Comparison of ENCODE assay signal across 1 cellular context in the genomic region with DNA sequence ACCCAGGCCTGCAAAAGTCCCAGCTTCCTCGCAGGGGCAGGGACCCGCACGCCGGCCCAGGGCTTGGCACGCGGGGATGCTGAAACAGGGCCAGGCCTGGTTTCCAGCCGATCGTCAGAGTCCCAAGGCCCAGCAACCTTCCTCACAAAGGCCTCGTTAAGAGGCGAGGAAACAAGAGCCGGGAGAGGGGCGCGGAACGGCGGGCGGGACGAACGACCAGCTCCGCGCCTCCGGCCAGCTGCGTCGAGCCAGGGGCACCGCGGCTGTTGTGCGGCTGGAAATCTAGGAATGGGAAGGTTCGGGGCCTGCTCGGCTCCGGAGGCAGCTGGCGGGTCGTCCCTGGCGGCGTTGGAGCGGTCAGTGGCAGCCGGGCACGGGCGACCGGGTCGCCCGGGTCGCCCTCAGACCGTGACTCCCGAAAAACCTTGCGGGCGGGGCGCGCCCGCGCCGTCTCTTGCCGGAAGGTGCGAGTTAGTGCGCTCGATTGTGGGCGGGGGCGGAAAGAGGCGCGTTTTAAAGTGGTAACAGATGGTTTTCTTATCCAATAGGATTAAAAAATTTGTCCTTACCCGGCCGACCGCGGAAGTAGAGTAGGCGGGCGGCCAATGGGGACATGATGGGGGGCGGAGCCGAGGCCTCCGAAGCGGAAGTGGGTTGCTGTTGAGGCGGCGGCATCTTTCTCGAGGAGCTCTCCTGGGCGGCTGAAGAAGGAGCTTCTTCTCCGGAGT.
TF ChIP-seq lines count a peak whose summit lies in the region.

A gene with protein sequence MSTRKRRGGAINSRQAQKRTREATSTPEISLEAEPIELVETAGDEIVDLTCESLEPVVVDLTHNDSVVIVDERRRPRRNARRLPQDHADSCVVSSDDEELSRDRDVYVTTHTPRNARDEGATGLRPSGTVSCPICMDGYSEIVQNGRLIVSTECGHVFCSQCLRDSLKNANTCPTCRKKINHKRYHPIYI (plus strand): TSS at position 643 of the 728 bp plus-strand sequence. CDS start 21,388 bp downstream, outside the sequence.

TF ChIP-seq in HepG2, 621 proteins besides CTCF, POLR2A, EP300 and RAD21 (continued from another document and continues in another):
- TF ChIP-seq, protein P1, sequence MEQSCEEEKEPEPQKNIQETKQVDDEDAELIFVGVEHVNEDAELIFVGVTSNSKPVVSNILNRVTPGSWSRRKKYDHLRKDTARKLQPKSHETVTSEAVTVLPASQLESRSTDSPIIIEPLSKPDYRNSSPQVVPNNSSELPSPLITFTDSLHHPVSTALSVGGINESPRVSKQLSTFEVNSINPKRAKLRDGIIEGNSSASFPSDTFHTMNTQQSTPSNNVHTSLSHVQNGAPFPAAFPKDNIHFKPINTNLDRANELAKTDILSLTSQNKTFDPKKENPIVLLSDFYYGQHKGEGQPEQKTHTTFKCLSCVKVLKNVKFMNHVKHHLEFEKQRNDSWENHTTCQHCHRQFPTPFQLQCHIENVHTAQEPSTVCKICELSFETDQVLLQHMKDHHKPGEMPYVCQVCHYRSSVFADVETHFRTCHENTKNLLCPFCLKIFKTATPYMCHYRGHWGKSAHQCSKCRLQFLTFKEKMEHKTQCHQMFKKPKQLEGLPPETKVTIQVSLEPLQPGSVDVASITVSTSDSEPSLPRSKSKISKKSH (CRISPR knock-in tag; IDR thresholded peaks at IDR 0.05; ENCODE audit: borderline replicate concordance) = 0 out of 2 replicates have a peak, but pooled peaks have one; percentile 56
- TF ChIP-seq ZNF563 (CRISPR knock-in tag; IDR thresholded peaks at IDR 0.05) (0 out of 2 replicates have a peak, but pooled peaks have one; percentile 26), MTF2 (CRISPR knock-in tag; IDR thresholded peaks at IDR 0.05; ENCODE audit: borderline replicate concordance) (peak; percentile 68; the same call in 1 of the 2 replicates), ZNF713 (CRISPR knock-in tag; IDR thresholded peaks at IDR 0.05) (no peak), ZNF20 (CRISPR knock-in tag; IDR thresholded peaks at IDR 0.05) (peak; percentile 74), SP1 (IDR thresholded peaks at IDR 0.05) (no peak), SP1 (CRISPR knock-in tag; IDR thresholded peaks at IDR 0.05) (peak; percentile 42; the same call in 1 of the 2 replicates), ZNF629 (CRISPR knock-in tag; conservative IDR thresholded peaks at IDR 0.05) (0 out of 2 replicates have a peak, but pooled peaks have one; percentile 29), HDAC1 (CRISPR knock-in tag; IDR thresholded peaks at IDR 0.05) (peak; percentile 72; the same call in 1 of the 2 replicates), SKI (IDR thresholded peaks at IDR 0.05; ENCODE audit: partially characterized antibody) (no peak), NKX3-1 (CRISPR knock-in tag; IDR thresholded peaks at IDR 0.05) (peak; percentile 92), ZNF350 (CRISPR knock-in tag; IDR thresholded peaks at IDR 0.05; ENCODE audit: borderline replicate concordance, low read depth) (peak; percentile 47; the same call in 1 of the 2 replicates), KDM2A (CRISPR knock-in tag; IDR thresholded peaks at IDR 0.05; ENCODE audit: borderline replicate concordance, low read depth) (peak; percentile 61), KLF11 (CRISPR knock-in tag; IDR thresholded peaks at IDR 0.05) (no peak; the same call in 1 of the 2 replicates), ZNF644 (CRISPR knock-in tag; IDR thresholded peaks at IDR 0.05; ENCODE audit: low read depth) (no peak), MED1 (CRISPR knock-in tag; IDR thresholded peaks at IDR 0.05) (no peak; the same call in 1 of the 2 replicates), ZNF598 (CRISPR knock-in tag; IDR thresholded peaks at IDR 0.05; ENCODE audit: borderline replicate concordance) (peak; percentile 12; the same call in 1 of the 2 replicates), YEATS2 (CRISPR knock-in tag; IDR thresholded peaks at IDR 0.05; ENCODE audit: borderline replicate concordance) (0 out of 2 replicates have a peak, but pooled peaks have one; percentile 41), PHF20 (CRISPR knock-in tag; IDR thresholded peaks at IDR 0.05) (peak; percentile 63; the same call in 1 of the 2 replicates), SALL2 (CRISPR knock-in tag; IDR thresholded peaks at IDR 0.05) (peak; percentile 59; the same call in 1 of the 2 replicates), ZSCAN29 (CRISPR knock-in tag; conservative IDR thresholded peaks at IDR 0.05) (0 out of 2 replicates have a peak, but pooled peaks have one; percentile 5), ZSCAN31 (CRISPR knock-in tag; IDR thresholded peaks at IDR 0.05; ENCODE audit: low read depth) (0 out of 2 replicates have a peak, but pooled peaks have one; percentile 13), NFATC3 (CRISPR knock-in tag; IDR thresholded peaks at IDR 0.05) (0 out of 2 replicates have a peak, but pooled peaks have one; percentile 26), ISL2 (CRISPR knock-in tag; IDR thresholded peaks at IDR 0.05) (peak; percentile 38), ZNF546 (CRISPR knock-in tag; conservative IDR thresholded peaks at IDR 0.05) (peak; percentile 52; the same call in 1 of the 2 replicates), ATF7-NPFF (CRISPR knock-in tag; IDR thresholded peaks at IDR 0.05; ENCODE audit: low read depth) (peak; percentile 13; the same call in 1 of the 2 replicates), RNF2 (conservative IDR thresholded peaks at IDR 0.05; ENCODE audit: low read depth) (peak; percentile 95)
- TF ChIP-seq, protein P2, sequence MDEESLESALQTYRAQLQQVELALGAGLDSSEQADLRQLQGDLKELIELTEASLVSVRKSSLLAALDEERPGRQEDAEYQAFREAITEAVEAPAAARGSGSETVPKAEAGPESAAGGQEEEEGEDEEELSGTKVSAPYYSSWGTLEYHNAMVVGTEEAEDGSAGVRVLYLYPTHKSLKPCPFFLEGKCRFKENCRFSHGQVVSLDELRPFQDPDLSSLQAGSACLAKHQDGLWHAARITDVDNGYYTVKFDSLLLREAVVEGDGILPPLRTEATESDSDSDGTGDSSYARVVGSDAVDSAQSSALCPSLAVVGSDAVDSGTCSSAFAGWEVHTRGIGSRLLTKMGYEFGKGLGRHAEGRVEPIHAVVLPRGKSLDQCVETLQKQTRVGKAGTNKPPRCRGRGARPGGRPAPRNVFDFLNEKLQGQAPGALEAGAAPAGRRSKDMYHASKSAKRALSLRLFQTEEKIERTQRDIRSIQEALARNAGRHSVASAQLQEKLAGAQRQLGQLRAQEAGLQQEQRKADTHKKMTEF (CRISPR knock-in tag; IDR thresholded peaks at IDR 0.05) = peak; percentile 61; the same call in 1 of the 2 replicates
- TF ChIP-seq, protein P3, sequence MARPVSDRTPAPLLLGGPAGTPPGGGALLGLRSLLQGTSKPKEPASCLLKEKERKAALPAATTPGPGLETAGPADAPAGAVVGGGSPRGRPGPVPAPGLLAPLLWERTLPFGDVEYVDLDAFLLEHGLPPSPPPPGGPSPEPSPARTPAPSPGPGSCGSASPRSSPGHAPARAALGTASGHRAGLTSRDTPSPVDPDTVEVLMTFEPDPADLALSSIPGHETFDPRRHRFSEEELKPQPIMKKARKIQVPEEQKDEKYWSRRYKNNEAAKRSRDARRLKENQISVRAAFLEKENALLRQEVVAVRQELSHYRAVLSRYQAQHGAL (CRISPR knock-in tag; IDR thresholded peaks at IDR 0.05; ENCODE audit: not compliant biosample characterization) = peak; percentile 43
- TF ChIP-seq, protein P4, sequence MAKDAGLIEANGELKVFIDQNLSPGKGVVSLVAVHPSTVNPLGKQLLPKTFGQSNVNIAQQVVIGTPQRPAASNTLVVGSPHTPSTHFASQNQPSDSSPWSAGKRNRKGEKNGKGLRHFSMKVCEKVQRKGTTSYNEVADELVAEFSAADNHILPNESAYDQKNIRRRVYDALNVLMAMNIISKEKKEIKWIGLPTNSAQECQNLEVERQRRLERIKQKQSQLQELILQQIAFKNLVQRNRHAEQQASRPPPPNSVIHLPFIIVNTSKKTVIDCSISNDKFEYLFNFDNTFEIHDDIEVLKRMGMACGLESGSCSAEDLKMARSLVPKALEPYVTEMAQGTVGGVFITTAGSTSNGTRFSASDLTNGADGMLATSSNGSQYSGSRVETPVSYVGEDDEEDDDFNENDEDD (CRISPR knock-in tag; IDR thresholded peaks at IDR 0.05; ENCODE audit: borderline replicate concordance) = peak; percentile 52; the same call in 1 of the 2 replicates
- TF ChIP-seq, protein P5, sequence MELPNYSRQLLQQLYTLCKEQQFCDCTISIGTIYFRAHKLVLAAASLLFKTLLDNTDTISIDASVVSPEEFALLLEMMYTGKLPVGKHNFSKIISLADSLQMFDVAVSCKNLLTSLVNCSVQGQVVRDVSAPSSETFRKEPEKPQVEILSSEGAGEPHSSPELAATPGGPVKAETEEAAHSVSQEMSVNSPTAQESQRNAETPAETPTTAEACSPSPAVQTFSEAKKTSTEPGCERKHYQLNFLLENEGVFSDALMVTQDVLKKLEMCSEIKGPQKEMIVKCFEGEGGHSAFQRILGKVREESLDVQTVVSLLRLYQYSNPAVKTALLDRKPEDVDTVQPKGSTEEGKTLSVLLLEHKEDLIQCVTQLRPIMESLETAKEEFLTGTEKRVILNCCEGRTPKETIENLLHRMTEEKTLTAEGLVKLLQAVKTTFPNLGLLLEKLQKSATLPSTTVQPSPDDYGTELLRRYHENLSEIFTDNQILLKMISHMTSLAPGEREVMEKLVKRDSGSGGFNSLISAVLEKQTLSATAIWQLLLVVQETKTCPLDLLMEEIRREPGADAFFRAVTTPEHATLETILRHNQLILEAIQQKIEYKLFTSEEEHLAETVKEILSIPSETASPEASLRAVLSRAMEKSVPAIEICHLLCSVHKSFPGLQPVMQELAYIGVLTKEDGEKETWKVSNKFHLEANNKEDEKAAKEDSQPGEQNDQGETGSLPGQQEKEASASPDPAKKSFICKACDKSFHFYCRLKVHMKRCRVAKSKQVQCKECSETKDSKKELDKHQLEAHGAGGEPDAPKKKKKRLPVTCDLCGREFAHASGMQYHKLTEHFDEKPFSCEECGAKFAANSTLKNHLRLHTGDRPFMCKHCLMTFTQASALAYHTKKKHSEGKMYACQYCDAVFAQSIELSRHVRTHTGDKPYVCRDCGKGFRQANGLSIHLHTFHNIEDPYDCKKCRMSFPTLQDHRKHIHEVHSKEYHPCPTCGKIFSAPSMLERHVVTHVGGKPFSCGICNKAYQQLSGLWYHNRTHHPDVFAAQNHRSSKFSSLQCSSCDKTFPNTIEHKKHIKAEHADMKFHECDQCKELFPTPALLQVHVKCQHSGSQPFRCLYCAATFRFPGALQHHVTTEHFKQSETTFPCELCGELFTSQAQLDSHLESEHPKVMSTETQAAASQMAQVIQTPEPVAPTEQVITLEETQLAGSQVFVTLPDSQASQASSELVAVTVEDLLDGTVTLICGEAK (IDR thresholded peaks at IDR 0.05) = peak; percentile 41; the same call in 1 of the 2 replicates
- TF ChIP-seq, protein P5 (CRISPR knock-in tag; IDR thresholded peaks at IDR 0.05) = peak; percentile 21
- TF ChIP-seq, protein P6, sequence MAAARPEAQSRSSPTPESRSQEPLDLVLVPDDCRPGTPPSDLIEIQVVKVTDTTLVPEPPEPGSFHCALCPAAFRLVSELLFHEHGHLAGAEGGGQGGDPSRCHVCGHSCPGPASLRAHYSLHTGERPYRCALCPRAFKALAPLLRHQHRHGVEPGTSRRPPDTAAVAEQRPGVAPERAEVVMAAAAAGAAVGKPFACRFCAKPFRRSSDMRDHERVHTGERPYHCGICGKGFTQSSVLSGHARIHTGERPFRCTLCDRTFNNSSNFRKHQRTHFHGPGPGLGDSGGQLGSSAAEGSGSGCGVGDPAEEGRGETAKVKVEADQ (CRISPR knock-in tag; IDR thresholded peaks at IDR 0.05; ENCODE audit: borderline replicate concordance) = 0 out of 2 replicates have a peak, but pooled peaks have one; percentile 56
- TF ChIP-seq, protein P7, sequence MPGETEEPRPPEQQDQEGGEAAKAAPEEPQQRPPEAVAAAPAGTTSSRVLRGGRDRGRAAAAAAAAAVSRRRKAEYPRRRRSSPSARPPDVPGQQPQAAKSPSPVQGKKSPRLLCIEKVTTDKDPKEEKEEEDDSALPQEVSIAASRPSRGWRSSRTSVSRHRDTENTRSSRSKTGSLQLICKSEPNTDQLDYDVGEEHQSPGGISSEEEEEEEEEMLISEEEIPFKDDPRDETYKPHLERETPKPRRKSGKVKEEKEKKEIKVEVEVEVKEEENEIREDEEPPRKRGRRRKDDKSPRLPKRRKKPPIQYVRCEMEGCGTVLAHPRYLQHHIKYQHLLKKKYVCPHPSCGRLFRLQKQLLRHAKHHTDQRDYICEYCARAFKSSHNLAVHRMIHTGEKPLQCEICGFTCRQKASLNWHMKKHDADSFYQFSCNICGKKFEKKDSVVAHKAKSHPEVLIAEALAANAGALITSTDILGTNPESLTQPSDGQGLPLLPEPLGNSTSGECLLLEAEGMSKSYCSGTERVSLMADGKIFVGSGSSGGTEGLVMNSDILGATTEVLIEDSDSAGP (CRISPR knock-in tag; IDR thresholded peaks at IDR 0.05; ENCODE audit: borderline replicate concordance) = peak; percentile 54; the same call in 1 of the 2 replicates
